In genomic region chr11:813440-814096, GRCh38 we compare ENCODE assay signal across 1 cellular context.
TF ChIP-seq lines count a peak whose summit lies in the region.

No MANE protein-coding gene starts in this region.

TF ChIP-seq in IMR-90, 13 proteins besides CTCF, POLR2A, EP300 and RAD21:
- TF ChIP-seq RFX5 (IDR thresholded peaks at IDR 0.05; ENCODE audit: low read depth, low read length) (no peak), NFE2L2 (IDR thresholded peaks at IDR 0.05; ENCODE audit: low read depth, low read length) (no peak), CEBPB (IDR thresholded peaks at IDR 0.05; ENCODE audit: low read depth, low read length) (no peak), MXI1 (IDR thresholded peaks at IDR 0.05; ENCODE audit: borderline replicate concordance, low read depth, low read length) (no peak), FOS (IDR thresholded peaks at IDR 0.05; ENCODE audit: low read depth, low read length) (no peak), CHD1 (IDR thresholded peaks at IDR 0.05; ENCODE audit: low read depth, low read length) (no peak), SMC3 (IDR thresholded peaks at IDR 0.05; ENCODE audit: low read depth, low read length) (no peak), MAFK (IDR thresholded peaks at IDR 0.05; ENCODE audit: low read depth, low read length) (no peak), MAZ (IDR thresholded peaks at IDR 0.05; ENCODE audit: borderline replicate concordance, low read depth, low read length) (no peak), BHLHE40 (IDR thresholded peaks at IDR 0.05; ENCODE audit: low read depth, low read length) (no peak), RCOR1 (IDR thresholded peaks at IDR 0.05; ENCODE audit: insufficient replicate concordance, low read length) (no peak)
- TF ChIP-seq, protein P1, sequence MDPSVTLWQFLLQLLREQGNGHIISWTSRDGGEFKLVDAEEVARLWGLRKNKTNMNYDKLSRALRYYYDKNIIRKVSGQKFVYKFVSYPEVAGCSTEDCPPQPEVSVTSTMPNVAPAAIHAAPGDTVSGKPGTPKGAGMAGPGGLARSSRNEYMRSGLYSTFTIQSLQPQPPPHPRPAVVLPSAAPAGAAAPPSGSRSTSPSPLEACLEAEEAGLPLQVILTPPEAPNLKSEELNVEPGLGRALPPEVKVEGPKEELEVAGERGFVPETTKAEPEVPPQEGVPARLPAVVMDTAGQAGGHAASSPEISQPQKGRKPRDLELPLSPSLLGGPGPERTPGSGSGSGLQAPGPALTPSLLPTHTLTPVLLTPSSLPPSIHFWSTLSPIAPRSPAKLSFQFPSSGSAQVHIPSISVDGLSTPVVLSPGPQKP (IDR thresholded peaks at IDR 0.05; ENCODE audit: borderline replicate concordance, low read depth, low read length), result no peak
- TF ChIP-seq, protein P2, sequence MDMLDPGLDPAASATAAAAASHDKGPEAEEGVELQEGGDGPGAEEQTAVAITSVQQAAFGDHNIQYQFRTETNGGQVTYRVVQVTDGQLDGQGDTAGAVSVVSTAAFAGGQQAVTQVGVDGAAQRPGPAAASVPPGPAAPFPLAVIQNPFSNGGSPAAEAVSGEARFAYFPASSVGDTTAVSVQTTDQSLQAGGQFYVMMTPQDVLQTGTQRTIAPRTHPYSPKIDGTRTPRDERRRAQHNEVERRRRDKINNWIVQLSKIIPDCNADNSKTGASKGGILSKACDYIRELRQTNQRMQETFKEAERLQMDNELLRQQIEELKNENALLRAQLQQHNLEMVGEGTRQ (IDR thresholded peaks at IDR 0.05; ENCODE audit: low read depth, low read length), result no peak
